In the genomic region with DNA sequence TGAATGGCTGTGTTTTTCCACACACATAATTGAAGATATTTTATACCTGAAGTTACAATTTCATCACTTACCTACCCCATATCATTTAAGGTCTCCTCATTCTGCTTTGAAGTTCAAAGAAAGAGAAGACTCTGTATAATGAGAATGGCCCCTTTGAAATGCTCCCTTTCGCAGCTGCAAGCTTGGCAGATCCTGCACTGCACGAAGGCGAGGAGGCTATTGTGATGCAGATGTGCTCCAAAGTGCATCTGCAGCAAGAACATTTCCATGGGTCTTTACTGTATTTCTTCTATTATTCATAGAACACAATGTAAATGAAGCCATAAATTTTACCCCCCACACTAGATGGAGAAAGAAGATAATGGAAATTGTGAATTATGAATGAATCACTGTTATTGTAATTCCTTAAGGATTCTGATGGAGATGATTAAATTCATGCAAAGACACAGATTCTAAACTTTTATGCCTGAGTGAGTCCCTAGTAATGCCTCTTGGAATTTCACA, we compare ENCODE assay signal across 13 cellular contexts.
"Had no signal": no experiment of that assay in that cellular context is flagged by ENCODE, and none has a peak within 500 bp of the region (broad histone marks: within the 10 kb centered on the region; RNA-seq: fewer than 3 reads in every experiment).

No MANE protein-coding gene starts in this region.

- DNase-seq: activated CD4-positive, alpha-beta T cell treated with anti-CD3 and anti-CD28 coated beads, Interleukin-2, amount 10 ng/mL, durations not matched to agents 7 days and 5 days; activated CD8-positive, alpha-beta T cell treated with anti-CD3 and anti-CD28 coated beads, Interleukin-2, amount 10 ng/mL, durations not matched to agents 7 days and 5 days; activated naive CD4-positive, alpha-beta T cell treated with anti-CD3 and anti-CD28 coated beads for 36 hours; activated T-cell treated with anti-CD3 and anti-CD28 coated beads, Interleukin-2, amount 50 U/mL, for 24 hours; colonic mucosa; foreskin melanocyte; islet precursor cell; ovary; right lobe of liver; small intestine; stimulated activated CD4-positive, alpha-beta T cell treated with anti-CD3 and anti-CD28 coated beads, Interleukin-15, amount 100 ng/mL, for 24 hours; stimulated activated CD4-positive, alpha-beta T cell treated with anti-CD3 and anti-CD28 coated beads, Interleukin-2, amount 100 ng/mL, for 48 hours; T-cell had no signal
